Comparison of ENCODE assay signal across 18 cellular contexts in genomic region chr2:152453129-152453642, GRCh38.
DNase-seq lines count a peak whose midpoint lies in the region; ATAC-seq, FAIRE-seq and TF ChIP-seq lines count a peak whose summit lies in the region.
"Had no signal": no experiment of that assay in that cellular context is flagged by ENCODE, and none has a peak within 500 bp of the region (broad histone marks: within the 10 kb centered on the region; RNA-seq: fewer than 3 reads in every experiment).

No MANE protein-coding gene starts in this region.

- H3K27me3 Mint-ChIP-seq in H9 (ENCODE audit: low read depth), result no peaks in the 10 kb centered on the region

- H2BK5ac ChIP-seq in H9 (ENCODE audit: insufficient read length, low read length), result no peak overlapping the region

- ATAC-seq in K562 (peak; percentile 55), psoas muscle (peak in 3 of 4 donors; percentile 30 to 55 (median 48)), Right ventricle myocardium inferior (no peak)
- ATAC-seq: pancreas had no signal

- WGBS in H9 (ENCODE audit: extremely low coverage, insufficient read length, low lambda C conversion rate), result no CpG with 5 or more reads among the region's 6 CpGs
- 2% methylated on average over 6 of the region's 6 CpGs for WGBS in K562 (ENCODE audit: insufficient coverage, low coverage, missing lambda C conversion rate)
- whole genome bisulfite sequencing in iPS DF 6.9 (ENCODE audit: insufficient coverage, insufficient read length), result no CpG with 5 or more reads among the region's 6 CpGs
- 75 to 85% (median 77%) methylated on average over 6 of the region's 6 CpGs for WGBS in psoas muscle, 3 donors

- peaks cover 61 to 70% of the 10 kb centered on the region in 2 experiments for H3K4me1 Mint-ChIP-seq in H9

- no peaks in the 10 kb centered on the region for H3K9me1 ChIP-seq in K562 (ENCODE audit: control insufficient read depth, insufficient read depth, low read length)

- no peak overlapping the region for H3K23ac ChIP-seq in H9 (ENCODE audit: insufficient read length, low read depth, low read length)

- H3K4me3 ChIP-seq in K562 (no peak overlapping the region), iPS DF 6.9 (ENCODE audit: low read length) (no peak overlapping the region), psoas muscle (no peak overlapping the region)
- H3K4me3 ChIP-seq: ascending aorta, lung, pancreas, uterus had no signal

- H3K79me2 ChIP-seq in H9 (ENCODE audit: insufficient read depth, low read length) (peaks cover 8% of the 10 kb centered on the region; the same call in 1 of the 2 replicates), K562 (ENCODE audit: control insufficient read depth, insufficient read depth, low read length) (no peaks in the 10 kb centered on the region)

- no peak overlapping the region for H2AK5ac ChIP-seq in H9 (ENCODE audit: insufficient read length, low read length)

- CTCF ChIA-PET in K562 (lab: Yijun Ruan, JAX; ENCODE audit: low intra/inter-chr PET ratio), result no interaction called here

- no peak for TF ChIP-seq POLR2A in K562 (conservative IDR thresholded peaks at IDR 0.05)

- H2BK20ac ChIP-seq in H9 (ENCODE audit: low read depth, low read length, poor library complexity, severe bottlenecking), result no peak overlapping the region

- no peak overlapping the region for H2BK12ac ChIP-seq in H9 (ENCODE audit: insufficient read length, low read depth, low read length)

- H3K4me1 ChIP-seq in H9 (ENCODE audit: insufficient read depth, low read length) (peaks cover 21% of the 10 kb centered on the region), K562 (replicated peaks in 1 of 2; ENCODE audit: control insufficient read depth in 2 of 2, insufficient read depth in 2 of 2, low read length in 2 of 2) (no peaks in the 10 kb centered on the region), iPS DF 6.9 (ENCODE audit: control insufficient read depth, insufficient read depth, low read length) (peaks cover 9% of the 10 kb centered on the region; the same call in 1 of the 2 replicates), psoas muscle (peaks cover 25% of the 10 kb centered on the region)
- H3K4me1 ChIP-seq: pancreas, uterus had no signal

- no peaks in the 10 kb centered on the region for H3K23me2 ChIP-seq in H9 (ENCODE audit: insufficient read length, low read depth, low read length, poor library complexity, severe bottlenecking)

- H2BK120ac ChIP-seq in H9 (ENCODE audit: low read depth, low read length, poor library complexity, severe bottlenecking), result no peak overlapping the region

- intact Hi-C loops in K562 (cut with micrococcal nuclease) (no loop called here), psoas muscle (cut with DNase I) (no loop called here), Right ventricle myocardium inferior (cut with DNase I) (no loop called here)

- H2AFZ ChIP-seq in H9 (ENCODE audit: low read length), result no peak overlapping the region
- H2AFZ ChIP-seq in K562 (ENCODE audit: low read depth, low read length), result no peak overlapping the region

- H3K79me1 ChIP-seq in H9 (ENCODE audit: insufficient read depth, low read depth, low read length, poor library complexity, severe bottlenecking), result no peaks in the 10 kb centered on the region

- H3K9me3 Mint-ChIP-seq in H9, result no peaks in the 10 kb centered on the region
- H3K9me3 Mint-ChIP-seq: activated CD4-positive, alpha-beta memory T cell treated with anti-CD3 and anti-CD28 coated beads for 36 hours had no signal

- H4K8ac ChIP-seq in H9 (replicated peaks; ENCODE audit: insufficient read length, low read depth, low read length), result no peak overlapping the region

- H4K20me1 ChIP-seq in H9 (ENCODE audit: control insufficient read depth, insufficient read depth, insufficient read length) (no peaks in the 10 kb centered on the region), K562 (replicated peaks; ENCODE audit: control insufficient read depth, insufficient read depth, low read length) (no peaks in the 10 kb centered on the region)

- peak overlapping the region; percentile 52 to 74 for H3K4me3 Mint-ChIP-seq in H9
- H3K4me3 Mint-ChIP-seq: activated CD4-positive, alpha-beta memory T cell treated with anti-CD3 and anti-CD28 coated beads for 36 hours had no signal

- peaks cover 0 to 13% (median 5%) of the 10 kb centered on the region in 3 experiments; a peak in 5 of 7 replicates for H3K36me3 Mint-ChIP-seq in H9 (ENCODE audit: insufficient read depth in 1 of 3, low read depth in 3 of 3)
- H3K36me3 Mint-ChIP-seq: activated CD4-positive, alpha-beta memory T cell treated with anti-CD3 and anti-CD28 coated beads for 36 hours had no signal

- no peak for TF ChIP-seq RAD21 in K562 (CRISPR knock-in tag; conservative IDR thresholded peaks at IDR 0.05 in 1 of 2, IDR thresholded peaks at IDR 0.05 in 1 of 2)

- no peak for TF ChIP-seq CTCF in H9 (conservative IDR thresholded peaks at IDR 0.05)
- TF ChIP-seq CTCF in K562 (IDR thresholded peaks at IDR 0.05 in 2 of 3, conservative IDR thresholded peaks at IDR 0.05 in 1 of 3; ENCODE audit: insufficient read depth in 2 of 3, low read depth in 1 of 3, low read length in 3 of 3), result no peak
- TF ChIP-seq CTCF in psoas muscle (IDR thresholded peaks at IDR 0.05), result no peak

- no peak for TF ChIP-seq EP300 in K562 (IDR thresholded peaks at IDR 0.05; ENCODE audit: low read length)

- H3K9ac ChIP-seq in H9 (ENCODE audit: extremely low read depth, insufficient read length, low read length) (no peak overlapping the region), K562 (ENCODE audit: insufficient read depth in 1 of 2, low read depth in 2 of 2, low read length in 2 of 2) (no peak overlapping the region)

- FAIRE-seq in K562 (lab: Jason Lieb, UNC), result no peak
- FAIRE-seq: pancreas had no signal

- no peak overlapping the region for H4K91ac ChIP-seq in H9 (ENCODE audit: insufficient read length, low read depth, low read length)

- H3K27ac ChIP-seq in H9 (ENCODE audit: insufficient read length, low read depth, low read length) (peak overlapping the region; percentile 73), K562 (ENCODE audit: extremely low read depth, low read depth, low read length) (no peak overlapping the region), iPS DF 6.9 (ENCODE audit: low read length) (no peak overlapping the region), psoas muscle (no peak overlapping the region)
- H3K27ac ChIP-seq: ascending aorta, uterus had no signal

- H3K9me3 ChIP-seq in H9 (ENCODE audit: control insufficient read depth, low read depth, low read length), result no peaks in the 10 kb centered on the region
- no peaks in the 10 kb centered on the region for H3K9me3 ChIP-seq in K562 (replicated peaks; ENCODE audit: control insufficient read depth, insufficient read depth, low read depth, low read length)
- H3K9me3 ChIP-seq in iPS DF 6.9 (ENCODE audit: control insufficient read depth, insufficient read depth, low read length), result no peaks in the 10 kb centered on the region
- no peaks in the 10 kb centered on the region for H3K9me3 ChIP-seq in psoas muscle
- H3K9me3 ChIP-seq: ascending aorta, pancreas, uterus had no signal

- no peaks in the 10 kb centered on the region for H3K36me3 ChIP-seq in K562 (ENCODE audit: control insufficient read depth, insufficient read depth, low read length)
- no peaks in the 10 kb centered on the region for H3K36me3 ChIP-seq in iPS DF 6.9 (ENCODE audit: control insufficient read depth, insufficient read depth, low read length)
- no peaks in the 10 kb centered on the region for H3K36me3 ChIP-seq in psoas muscle (ENCODE audit: insufficient read depth in 1 of 2, low read depth in 1 of 2)
- H3K36me3 ChIP-seq: ascending aorta, pancreas, uterus had no signal

- H3K56ac ChIP-seq in H9 (ENCODE audit: insufficient read length, low read depth, low read length), result no peak overlapping the region

- in situ Hi-C loops in K562 (cut with MboI), result no loop called here

- H3K27ac Mint-ChIP-seq in H9, result peak overlapping the region; percentile 97 to 99 (median 99)
- H3K27ac Mint-ChIP-seq: activated CD4-positive, alpha-beta memory T cell treated with anti-CD3 and anti-CD28 coated beads for 36 hours had no signal

- H4K5ac ChIP-seq in H9 (ENCODE audit: insufficient read length, low read depth, low read length), result no peak overlapping the region

- H3T11ph ChIP-seq in H9 (ENCODE audit: low read length), result no peak overlapping the region

- no TSS peak for BruUV-seq in K562 (replicated peaks; lab: Mats Ljungman, UMichigan)

- DNase-seq in H9 (peak; percentile 69), K562 (ENCODE audit: extremely low read depth in 1 of 4, low spot score in 3 of 4) (no peak), iPS DF 6.9 (ENCODE audit: low read depth, low spot score) (peak; percentile 55), psoas muscle (no peak), NCI-H526 (lab: John Stamatoyannopoulos, UW) (no peak), Right ventricle myocardium inferior (ENCODE audit: missing footprints) (no peak), AG20443 (ENCODE audit: low spot score) (no peak), NCI-H1694 treated with DMSO at 0.1 percent for 48 hours (lab: John Stamatoyannopoulos, UW) (no peak)
- DNase-seq: activated CD4-positive, alpha-beta memory T cell treated with anti-CD3 and anti-CD28 coated beads for 36 hours; DMS79; KBM-7; NCI-H1436; NCI-H774; pancreas; T1000; uterus had no signal

- no peaks in the 10 kb centered on the region for H3K27me3 ChIP-seq in H9 (ENCODE audit: insufficient read depth, low read length)
- peaks cover 4 to 26% of the 10 kb centered on the region in 2 experiments; a peak in 3 of 5 replicates for H3K27me3 ChIP-seq in K562 (ENCODE audit: control insufficient read depth in 2 of 2, insufficient read depth in 2 of 2, low read length in 2 of 2)
- no peaks in the 10 kb centered on the region for H3K27me3 ChIP-seq in iPS DF 6.9 (ENCODE audit: control insufficient read depth, insufficient read depth, low read length)
- no peaks in the 10 kb centered on the region for H3K27me3 ChIP-seq in psoas muscle (ENCODE audit: insufficient read depth in 3 of 3, low read length in 2 of 3)
- H3K27me3 ChIP-seq: ascending aorta, pancreas, uterus had no signal

- H3K4me2 ChIP-seq in H9 (ENCODE audit: insufficient read depth, insufficient read length, low read length), result peak overlapping the region; percentile 12
- no peak overlapping the region for H3K4me2 ChIP-seq in K562 (ENCODE audit: insufficient read depth, low read length)

- H3K18ac ChIP-seq in H9 (ENCODE audit: insufficient read length, low read depth, low read length), result no peak overlapping the region

- H3K14ac ChIP-seq in H9 (ENCODE audit: insufficient read depth, low read length), result no peak overlapping the region

- POLR2A ChIA-PET in K562 (lab: Yijun Ruan, JAX), result no interaction called here

- no peak overlapping the region for H3K4ac ChIP-seq in H9 (ENCODE audit: low read depth, low read length)

- H2BK15ac ChIP-seq in H9 (ENCODE audit: low read depth, low read length), result no peak overlapping the region

TF ChIP-seq in K562, 482 proteins besides CTCF, POLR2A, EP300 and RAD21 (continues in another document):
- no peak for TF ChIP-seq SRSF1 (IDR thresholded peaks at IDR 0.05; ENCODE audit: low read depth, low read length)
- TF ChIP-seq ZNF143 (CRISPR knock-in tag; IDR thresholded peaks at IDR 0.05), result no peak
- no peak for TF ChIP-seq ZNF197 (CRISPR knock-in tag; IDR thresholded peaks at IDR 0.05; ENCODE audit: low read depth)
- TF ChIP-seq DIDO1 (tag; IDR thresholded peaks at IDR 0.05; ENCODE audit: low read depth), result no peak
- TF ChIP-seq ZNF586 (CRISPR knock-in tag; conservative IDR thresholded peaks at IDR 0.05), result no peak
- TF ChIP-seq ZNF212 (CRISPR knock-in tag; IDR thresholded peaks at IDR 0.05), result no peak
- no peak for TF ChIP-seq ZNF408 (CRISPR knock-in tag; IDR thresholded peaks at IDR 0.05; ENCODE audit: low read depth)
- no peak for TF ChIP-seq ZNF263 (CRISPR knock-in tag; IDR thresholded peaks at IDR 0.05; ENCODE audit: borderline replicate concordance)

Comparison
In these comparisons a context has a peak if more than half of its experiments do, and no peak if none do; other contexts are left out.
1. DNase-seq: peak in H9 (single experiment) and iPS DF 6.9 (single experiment); none in K562 (0 of 4), psoas muscle (0 of 2), NCI-H526 (0 of 2), Right ventricle myocardium inferior (single experiment), AG20443 (single experiment) and NCI-H1694 treated with DMSO at 0.1 percent for 48 hours (single experiment).